19 cellular contexts compared by ENCODE assay signal in the genomic region with DNA sequence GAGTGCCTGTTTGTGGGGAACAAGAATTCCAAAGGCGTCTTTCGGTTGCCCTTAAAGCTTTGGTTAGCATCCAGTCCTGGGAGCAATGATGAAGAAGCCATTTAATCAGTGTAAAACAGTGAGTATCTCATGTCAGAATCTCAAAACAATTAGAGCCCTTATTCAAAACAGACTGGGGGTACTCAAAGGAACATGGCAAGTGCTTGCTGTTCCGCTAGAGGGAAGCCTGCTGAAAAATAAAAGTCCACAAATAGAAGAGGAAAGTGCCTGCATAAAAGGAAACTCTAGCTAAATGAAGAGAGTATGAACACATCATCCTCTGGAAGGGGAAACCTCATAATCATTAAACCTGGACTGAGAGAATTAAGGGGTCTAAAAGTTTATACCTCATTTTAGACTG. TPM values are rescaled to one million over a fixed set of nuclear protein-coding genes. Genes with fewer than 3 reads are reported as not detected.
"Had no signal": no experiment of that assay in that cellular context is flagged by ENCODE, and none has a peak within 500 bp of the region (broad histone marks: within the 10 kb centered on the region; RNA-seq: fewer than 3 reads in every experiment).

No MANE protein-coding gene starts in this region.

- H3K27me3 ChIP-seq: gastroesophageal sphincter, spleen had no signal

- DNase-seq: activated B cell treated with CpG ODN at 0.5 μM for 24 hours; activated CD4-positive, alpha-beta memory T cell treated with anti-CD3 and anti-CD28 coated beads, Interleukin-2, amount 10 ng/mL, durations not matched to agents 7 days and 5 days; activated CD4-positive, alpha-beta T cell treated with anti-CD3 and anti-CD28 coated beads for 4 hours; activated CD8-positive, alpha-beta memory T cell treated with anti-CD3 and anti-CD28 coated beads, Interleukin-2, amount 10 ng/mL, durations not matched to agents 7 days and 5 days; activated naive CD4-positive, alpha-beta T cell; activated naive CD8-positive, alpha-beta T cell treated with anti-CD3 and anti-CD28 coated beads for 36 hours; activated T-cell treated with anti-CD3 and anti-CD28 coated beads, Interleukin-2, amount 50 U/mL, for 1 hour; amniotic stem cell; endodermal cell; left cardiac atrium; mesendoderm; posterior cingulate gyrus; retina; spleen; stimulated activated CD4-positive, alpha-beta T cell treated with anti-CD3 and anti-CD28 coated beads, Interleukin-4, amount 100 ng/mL, for 4 hours had no signal

- H3K4me1 Mint-ChIP-seq: activated B cell treated with CpG ODN at 0.5 μM for 24 hours; activated CD4-positive, alpha-beta memory T cell treated with anti-CD3 and anti-CD28 coated beads, Interleukin-2, amount 10 ng/mL, durations not matched to agents 7 days and 5 days; activated CD8-positive, alpha-beta memory T cell treated with anti-CD3 and anti-CD28 coated beads, Interleukin-2, amount 10 ng/mL, durations not matched to agents 7 days and 5 days; activated naive CD8-positive, alpha-beta T cell treated with anti-CD3 and anti-CD28 coated beads for 36 hours; activated T-helper 17 cell treated with anti-CD3 and anti-CD28 coated beads, Interleukin-2, amount 50 U/mL, for 72 hours; endodermal cell; stimulated activated memory B cell treated with anti-CD40 and anti-IgM and Interleukin-4, amounts not matched to agents 10 μg/mL and 1 μg/mL and 100 μg/mL, for 72 hours had no signal

- H3K36me3 ChIP-seq: gastroesophageal sphincter, spleen had no signal

- H3K4me3 Mint-ChIP-seq: activated B cell treated with CpG ODN at 0.5 μM for 24 hours; activated CD4-positive, alpha-beta memory T cell treated with anti-CD3 and anti-CD28 coated beads, Interleukin-2, amount 10 ng/mL, durations not matched to agents 7 days and 5 days; activated CD8-positive, alpha-beta memory T cell treated with anti-CD3 and anti-CD28 coated beads, Interleukin-2, amount 10 ng/mL, durations not matched to agents 7 days and 5 days; activated naive CD8-positive, alpha-beta T cell treated with anti-CD3 and anti-CD28 coated beads for 36 hours; activated T-helper 17 cell treated with anti-CD3 and anti-CD28 coated beads, Interleukin-2, amount 50 U/mL, for 72 hours; endodermal cell; natural killer cell treated with Interleukin-12 subunit alpha and Interleukin-12 subunit beta and Interleukin-15 and Interleukin-18, amount 100 ng/mL, for 72 hours; stimulated activated memory B cell treated with anti-CD40 and anti-IgM and Interleukin-4, amounts not matched to agents 10 μg/mL and 1 μg/mL and 100 μg/mL, for 72 hours had no signal

- H3K27me3 Mint-ChIP-seq: activated B cell treated with CpG ODN at 0.5 μM for 24 hours; activated CD4-positive, alpha-beta memory T cell treated with anti-CD3 and anti-CD28 coated beads, Interleukin-2, amount 10 ng/mL, durations not matched to agents 7 days and 5 days; activated CD8-positive, alpha-beta memory T cell treated with anti-CD3 and anti-CD28 coated beads, Interleukin-2, amount 10 ng/mL, durations not matched to agents 7 days and 5 days; activated naive CD8-positive, alpha-beta T cell treated with anti-CD3 and anti-CD28 coated beads for 36 hours; activated T-helper 17 cell treated with anti-CD3 and anti-CD28 coated beads, Interleukin-2, amount 50 U/mL, for 72 hours; natural killer cell treated with Interleukin-12 subunit alpha and Interleukin-12 subunit beta and Interleukin-15 and Interleukin-18, amount 100 ng/mL, for 72 hours; stimulated activated memory B cell treated with anti-CD40 and anti-IgM and Interleukin-4, amounts not matched to agents 10 μg/mL and 1 μg/mL and 100 μg/mL, for 72 hours had no signal

- H3K27ac ChIP-seq: gastroesophageal sphincter had no signal

- H3K4me3 ChIP-seq: gastroesophageal sphincter, spleen had no signal

- H3K9me3 ChIP-seq: gastroesophageal sphincter had no signal

- ATAC-seq: activated CD8-positive, alpha-beta memory T cell treated with anti-CD3 and anti-CD28 coated beads, Interleukin-2, amount 10 ng/mL, durations not matched to agents 7 days and 5 days; activated T-helper 17 cell treated with anti-CD3 and anti-CD28 coated beads, Interleukin-2, amount 50 U/mL, for 72 hours; gastroesophageal sphincter; left cardiac atrium; natural killer cell treated with Interleukin-12 subunit alpha and Interleukin-12 subunit beta and Interleukin-15 and Interleukin-18, amount 100 ng/mL, for 72 hours; stimulated activated memory B cell treated with anti-CD40 and anti-IgM and Interleukin-4, amounts not matched to agents 10 μg/mL and 1 μg/mL and 100 μg/mL, for 72 hours had no signal

- H3K36me3 Mint-ChIP-seq: activated CD8-positive, alpha-beta memory T cell treated with anti-CD3 and anti-CD28 coated beads, Interleukin-2, amount 10 ng/mL, durations not matched to agents 7 days and 5 days; activated naive CD8-positive, alpha-beta T cell treated with anti-CD3 and anti-CD28 coated beads for 36 hours; natural killer cell treated with Interleukin-12 subunit alpha and Interleukin-12 subunit beta and Interleukin-15 and Interleukin-18, amount 100 ng/mL, for 72 hours; stimulated activated memory B cell treated with anti-CD40 and anti-IgM and Interleukin-4, amounts not matched to agents 10 μg/mL and 1 μg/mL and 100 μg/mL, for 72 hours had no signal

- H3K9me3 Mint-ChIP-seq: endodermal cell had no signal

- H3K27ac Mint-ChIP-seq: activated B cell treated with CpG ODN at 0.5 μM for 24 hours; activated CD4-positive, alpha-beta memory T cell treated with anti-CD3 and anti-CD28 coated beads, Interleukin-2, amount 10 ng/mL, durations not matched to agents 7 days and 5 days; activated CD8-positive, alpha-beta memory T cell treated with anti-CD3 and anti-CD28 coated beads, Interleukin-2, amount 10 ng/mL, durations not matched to agents 7 days and 5 days; activated naive CD8-positive, alpha-beta T cell treated with anti-CD3 and anti-CD28 coated beads for 36 hours; activated T-helper 17 cell treated with anti-CD3 and anti-CD28 coated beads, Interleukin-2, amount 50 U/mL, for 72 hours; endodermal cell; natural killer cell treated with Interleukin-12 subunit alpha and Interleukin-12 subunit beta and Interleukin-15 and Interleukin-18, amount 100 ng/mL, for 72 hours; stimulated activated memory B cell treated with anti-CD40 and anti-IgM and Interleukin-4, amounts not matched to agents 10 μg/mL and 1 μg/mL and 100 μg/mL, for 72 hours had no signal

RNA-seq across cellular contexts. Expression of a gene that starts 26.4 kb away (rescaled TPM):
- total RNA-seq: activated B cell treated with CpG ODN at 0.5 μM for 24 hours; activated CD4-positive, alpha-beta memory T cell treated with anti-CD3 and anti-CD28 coated beads, Interleukin-2, amount 10 ng/mL, durations not matched to agents 7 days and 5 days; activated CD8-positive, alpha-beta memory T cell treated with anti-CD3 and anti-CD28 coated beads, Interleukin-2, amount 10 ng/mL, durations not matched to agents 7 days and 5 days; activated naive CD8-positive, alpha-beta T cell treated with anti-CD3 and anti-CD28 coated beads for 36 hours; activated T-helper 17 cell treated with anti-CD3 and anti-CD28 coated beads, Interleukin-2, amount 50 U/mL, for 72 hours; natural killer cell treated with Interleukin-12 subunit alpha and Interleukin-12 subunit beta and Interleukin-15 and Interleukin-18, amount 100 ng/mL, for 72 hours had no signal
